12 cellular contexts compared by ENCODE assay signal in genomic region chr9:22169243-22169642, GRCh38.
A peak's percentile ranks its signal among the peaks of the same experiment; 100 is the strongest.
DNase-seq lines count a peak whose midpoint lies in the region; ATAC-seq and TF ChIP-seq lines count a peak whose summit lies in the region.
"Had no signal": no experiment of that assay in that cellular context is flagged by ENCODE, and none has a peak within 500 bp of the region (broad histone marks: within the 10 kb centered on the region; RNA-seq: fewer than 3 reads in every experiment).

No MANE protein-coding gene starts in this region.

- H2AFZ ChIP-seq in hepatocyte, result no peak overlapping the region

- H3K27ac ChIP-seq in hepatocyte, result peak overlapping the region; percentile 21

- intact Hi-C loops in activated T-helper 1 cell treated with anti-CD3 and anti-CD28 coated beads, Interleukin-12 subunit alpha, Interleukin-12 subunit beta, Interleukin-2, Interleukin-4 antibody, amounts not matched to agents 30 ng/mL and 10 ng/mL and 1 ng/mL, durations not matched to agents 14 hours and 24 hours and 36 hours (cut with micrococcal nuclease), result no loop called here

- H3K27me3 ChIP-seq in hepatocyte, result no peaks in the 10 kb centered on the region
- H3K27me3 ChIP-seq: upper lobe of left lung had no signal

- no peak overlapping the region for H3K4me2 ChIP-seq in hepatocyte

- no peaks in the 10 kb centered on the region for H4K20me1 ChIP-seq in hepatocyte (ENCODE audit: insufficient read depth, poor library complexity, severe bottlenecking)

- H3K79me2 ChIP-seq in hepatocyte, result no peaks in the 10 kb centered on the region

- WGBS in hepatocyte (ENCODE audit: low lambda C conversion rate, missing lambda C conversion rate), result 56% methylated on average over 2 of the region's 2 CpGs

- peaks cover 26% of the 10 kb centered on the region for H3K27me3 Mint-ChIP-seq in activated T-helper 1 cell treated with anti-CD3 and anti-CD28 coated beads, Interleukin-12 subunit alpha, Interleukin-12 subunit beta, Interleukin-2, Interleukin-4 antibody, amounts not matched to agents 30 ng/mL and 10 ng/mL and 1 ng/mL, durations not matched to agents 14 hours and 24 hours and 36 hours (ENCODE audit: insufficient read depth)
- H3K27me3 Mint-ChIP-seq: T-cell had no signal

- H3K4me1 Mint-ChIP-seq in activated T-helper 1 cell treated with anti-CD3 and anti-CD28 coated beads, Interleukin-12 subunit alpha, Interleukin-12 subunit beta, Interleukin-2, Interleukin-4 antibody, amounts not matched to agents 30 ng/mL and 10 ng/mL and 1 ng/mL, durations not matched to agents 14 hours and 24 hours and 36 hours (ENCODE audit: low read depth), result peaks cover 6% of the 10 kb centered on the region
- H3K4me1 Mint-ChIP-seq: T-cell had no signal

- no peaks in the 10 kb centered on the region for H3K9me3 ChIP-seq in hepatocyte (ENCODE audit: low read depth)
- H3K9me3 ChIP-seq: upper lobe of left lung had no signal

- H3K4me1 ChIP-seq in hepatocyte (ENCODE audit: insufficient read depth), result peaks cover 14% of the 10 kb centered on the region

- DNase-seq in AG10803 (ENCODE audit: low read depth), result peak; percentile 41
- peak; percentile 42 for DNase-seq in M059J (ENCODE audit: low read depth)
- peak; percentile 50 for DNase-seq in astrocyte of the spinal cord (ENCODE audit: low read depth, low spot score)
- no peak for DNase-seq in hepatocyte (ENCODE audit: low spot score)
- DNase-seq in retina, result no peak
- no peak for DNase-seq in activated T-helper 1 cell treated with anti-CD3 and anti-CD28 coated beads, Interleukin-12 subunit alpha, Interleukin-12 subunit beta, Interleukin-2, Interleukin-4 antibody, amounts not matched to agents 30 ng/mL and 10 ng/mL and 1 ng/mL, durations not matched to agents 14 hours and 24 hours and 36 hours (ENCODE audit: low spot score)
- no peak for DNase-seq in COLO668 (lab: John Stamatoyannopoulos, UW; ENCODE audit: unreplicated experiment)
- DNase-seq: activated CD4-positive, alpha-beta T cell treated with anti-CD3 and anti-CD28 coated beads for 4 hours; NCI-H187 treated with DMSO at 0.1 percent for 48 hours; T-cell; upper lobe of left lung had no signal

- no peak overlapping the region for H3K27ac Mint-ChIP-seq in activated T-helper 1 cell treated with anti-CD3 and anti-CD28 coated beads, Interleukin-12 subunit alpha, Interleukin-12 subunit beta, Interleukin-2, Interleukin-4 antibody, amounts not matched to agents 30 ng/mL and 10 ng/mL and 1 ng/mL, durations not matched to agents 14 hours and 24 hours and 36 hours
- H3K27ac Mint-ChIP-seq: T-cell had no signal

- no peaks in the 10 kb centered on the region for H3K9me2 ChIP-seq in hepatocyte (replicated peaks; ENCODE audit: insufficient read depth)

- H3K36me3 Mint-ChIP-seq in activated T-helper 1 cell treated with anti-CD3 and anti-CD28 coated beads, Interleukin-12 subunit alpha, Interleukin-12 subunit beta, Interleukin-2, Interleukin-4 antibody, amounts not matched to agents 30 ng/mL and 10 ng/mL and 1 ng/mL, durations not matched to agents 14 hours and 24 hours and 36 hours (ENCODE audit: low read depth), result no peaks in the 10 kb centered on the region
- H3K36me3 Mint-ChIP-seq: T-cell had no signal

- ATAC-seq in activated CD4-positive, CD25-positive, alpha-beta regulatory T cell treated with anti-CD3 and anti-CD28 coated beads, Interleukin-2, amount 50 U/mL, for 24 hours, result no peak
- ATAC-seq: T-cell had no signal

- no peaks in the 10 kb centered on the region for H3K9me3 Mint-ChIP-seq in activated T-helper 1 cell treated with anti-CD3 and anti-CD28 coated beads, Interleukin-12 subunit alpha, Interleukin-12 subunit beta, Interleukin-2, Interleukin-4 antibody, amounts not matched to agents 30 ng/mL and 10 ng/mL and 1 ng/mL, durations not matched to agents 14 hours and 24 hours and 36 hours
- H3K9me3 Mint-ChIP-seq: T-cell had no signal

- no peak overlapping the region for H3K4me3 Mint-ChIP-seq in activated T-helper 1 cell treated with anti-CD3 and anti-CD28 coated beads, Interleukin-12 subunit alpha, Interleukin-12 subunit beta, Interleukin-2, Interleukin-4 antibody, amounts not matched to agents 30 ng/mL and 10 ng/mL and 1 ng/mL, durations not matched to agents 14 hours and 24 hours and 36 hours
- H3K4me3 Mint-ChIP-seq: T-cell had no signal

- H3K36me3 ChIP-seq in hepatocyte (replicated peaks; ENCODE audit: insufficient read depth, low read depth), result no peaks in the 10 kb centered on the region
- H3K36me3 ChIP-seq: upper lobe of left lung had no signal

- TF ChIP-seq CTCF in AG10803 (conservative IDR thresholded peaks at IDR 0.05; ENCODE audit: low read length) (no peak), astrocyte of the spinal cord (IDR thresholded peaks at IDR 0.05; ENCODE audit: low read depth, low read length) (no peak), hepatocyte (IDR thresholded peaks at IDR 0.05; ENCODE audit: poor library complexity) (no peak)

- no peak overlapping the region for H3K4me3 ChIP-seq in AG10803 (ENCODE audit: low read length)
- H3K4me3 ChIP-seq in astrocyte of the spinal cord (ENCODE audit: low read depth, low read length), result no peak overlapping the region
- no peak overlapping the region for H3K4me3 ChIP-seq in hepatocyte
- H3K4me3 ChIP-seq: upper lobe of left lung had no signal

- in situ Hi-C loops in astrocyte of the spinal cord (cut with HindIII; ENCODE audit: low sequenced_read_pairs), result no loop called here

Comparison
In these comparisons a context has a peak if more than half of its experiments do, and no peak if none do; other contexts are left out.
1. DNase-seq: peak in AG10803 (single experiment), M059J (single experiment) and astrocyte of the spinal cord (single experiment); none in hepatocyte (single experiment), retina (single experiment), activated T-helper 1 cell treated with anti-CD3 and anti-CD28 coated beads, Interleukin-12 subunit alpha, Interleukin-12 subunit beta, Interleukin-2, Interleukin-4 antibody, amounts not matched to agents 30 ng/mL and 10 ng/mL and 1 ng/mL, durations not matched to agents 14 hours and 24 hours and 36 hours (single experiment) and COLO668 (single experiment).